In genomic region chr2:134141598-134142340, GRCh38 we compare ENCODE assay signal across 1 cellular context.
TF ChIP-seq lines count a peak whose summit lies in the region.

No MANE protein-coding gene starts in this region.

TF ChIP-seq in GM23338, 12 proteins besides CTCF, POLR2A, EP300 and RAD21 (continued from another document):
- TF ChIP-seq ZNF462 (CRISPR knock-in tag; IDR thresholded peaks at IDR 0.05) = peak; percentile 79
